Comparison of ENCODE assay signal across 11 cellular contexts in the genomic region with DNA sequence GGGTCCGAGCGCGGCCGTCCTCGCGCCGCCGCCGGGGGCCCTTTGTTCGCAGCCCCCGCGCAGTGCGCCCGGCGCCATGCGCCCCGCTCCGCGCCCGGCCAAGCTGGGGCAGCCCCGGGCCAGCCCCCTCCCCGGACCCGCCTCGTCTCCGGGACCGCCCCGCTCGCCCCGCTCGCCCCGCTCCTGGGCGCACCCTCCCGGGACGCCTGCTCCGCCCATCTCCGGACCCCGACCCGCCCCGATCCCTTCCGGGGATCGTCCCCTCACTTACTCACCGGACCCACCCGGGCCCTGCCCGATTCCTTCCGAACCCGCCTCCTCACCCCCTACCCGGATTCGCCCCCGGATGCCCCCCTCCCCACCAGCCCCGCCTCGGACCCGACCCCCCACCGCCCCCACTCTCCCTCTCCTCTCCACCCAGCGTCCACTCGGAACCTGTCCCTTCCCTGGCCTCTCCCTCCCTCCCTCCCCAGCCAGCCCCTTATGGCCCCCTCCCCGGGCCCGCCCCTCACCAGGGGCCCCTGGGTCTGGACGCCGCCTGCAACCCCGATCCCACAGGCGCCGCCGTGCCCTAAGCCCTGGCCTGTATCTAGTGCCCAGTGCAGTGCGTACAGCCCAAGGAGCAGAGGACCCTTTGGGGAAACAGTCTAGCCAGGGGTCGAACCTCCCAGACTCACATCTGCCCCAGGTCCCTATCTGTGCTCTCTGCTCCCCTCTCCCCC. TPM values are rescaled to one million over a fixed set of nuclear protein-coding genes. Genes with fewer than 3 reads are reported as not detected.
DNase-seq lines count a peak whose midpoint lies in the region; TF ChIP-seq lines count a peak whose summit lies in the region.
"Had no signal": no experiment of that assay in that cellular context is flagged by ENCODE, and none has a peak within 500 bp of the region (broad histone marks: within the 10 kb centered on the region; RNA-seq: fewer than 3 reads in every experiment).

Gene CPAMD8 (minus strand): TSS at position 105 of the 722 bp plus-strand sequence. CDS start 168 bp downstream, outside the sequence.

- H3K27ac Mint-ChIP-seq in activated CD4-positive, alpha-beta memory T cell treated with anti-CD3 and anti-CD28 coated beads for 36 hours, result no peak within 1 kb of the TSS
- H3K27ac Mint-ChIP-seq in activated CD4-positive, alpha-beta memory T cell treated with anti-CD3 and anti-CD28 coated beads, Interleukin-2, amount 10 ng/mL, durations not matched to agents 7 days and 5 days, result no peak within 1 kb of the TSS
- H3K27ac Mint-ChIP-seq in mesothelial cell of epicardium (peak within 1 kb of the TSS; percentile 10), type B pancreatic cell (peak within 1 kb of the TSS; percentile 78)

- POLR2A ChIA-PET in activated CD4-positive, alpha-beta memory T cell treated with anti-CD3 and anti-CD28 coated beads for 36 hours (lab: Charles Lee), result no interaction called here
- POLR2A ChIA-PET in activated CD4-positive, alpha-beta memory T cell treated with anti-CD3 and anti-CD28 coated beads, Interleukin-2, amount 10 ng/mL, durations not matched to agents 7 days and 5 days (lab: Charles Lee), result no interaction called here

- peak within 1 kb of the TSS; percentile 44 for H3K4me3 ChIP-seq in effector memory CD4-positive, alpha-beta T cell (ENCODE audit: insufficient read depth, low read depth, low read length, poor library complexity, severe bottlenecking)

- CTCF ChIA-PET in activated CD4-positive, alpha-beta memory T cell treated with anti-CD3 and anti-CD28 coated beads for 36 hours (lab: Charles Lee), result no interaction called here
- CTCF ChIA-PET in activated CD4-positive, alpha-beta memory T cell treated with anti-CD3 and anti-CD28 coated beads, Interleukin-2, amount 10 ng/mL, durations not matched to agents 7 days and 5 days (lab: Charles Lee), result no interaction called here

- no peak within 1 kb of the TSS for H3K27ac ChIP-seq in effector memory CD4-positive, alpha-beta T cell (ENCODE audit: insufficient read depth, low read length, poor library complexity, severe bottlenecking)
- H3K27ac ChIP-seq: foreskin keratinocyte had no signal

- TF ChIP-seq CTCF in mesothelial cell of epicardium (IDR thresholded peaks at IDR 0.05; ENCODE audit: unreplicated experiment) (no peak), type B pancreatic cell (conservative IDR thresholded peaks at IDR 0.05) (no peak)

- H3K36me3 Mint-ChIP-seq in activated CD4-positive, alpha-beta memory T cell treated with anti-CD3 and anti-CD28 coated beads for 36 hours, result peaks cover 9% of the 10 kb centered on the region
- H3K36me3 Mint-ChIP-seq in activated CD4-positive, alpha-beta memory T cell treated with anti-CD3 and anti-CD28 coated beads, Interleukin-2, amount 10 ng/mL, durations not matched to agents 7 days and 5 days (ENCODE audit: low read depth), result peaks cover 3% of the 10 kb centered on the region
- H3K36me3 Mint-ChIP-seq in mesothelial cell of epicardium (peaks cover 14% of the 10 kb centered on the region), type B pancreatic cell (peaks cover 24% of the 10 kb centered on the region)

- intact Hi-C loops in activated CD4-positive, alpha-beta memory T cell treated with anti-CD3 and anti-CD28 coated beads for 36 hours (cut with micrococcal nuclease), result no loop called here

- peaks cover 7% of the 10 kb centered on the region for H3K4me1 ChIP-seq in effector memory CD4-positive, alpha-beta T cell (ENCODE audit: control insufficient read depth, insufficient read depth, low read length, poor library complexity, severe bottlenecking)
- H3K4me1 ChIP-seq: foreskin keratinocyte had no signal

- H3K36me3 ChIP-seq in effector memory CD4-positive, alpha-beta T cell (ENCODE audit: control insufficient read depth, insufficient read depth, low read length), result no peaks in the 10 kb centered on the region

- H3K4me1 Mint-ChIP-seq in activated CD4-positive, alpha-beta memory T cell treated with anti-CD3 and anti-CD28 coated beads for 36 hours (ENCODE audit: low read depth), result peaks cover 6% of the 10 kb centered on the region
- H3K4me1 Mint-ChIP-seq in activated CD4-positive, alpha-beta memory T cell treated with anti-CD3 and anti-CD28 coated beads, Interleukin-2, amount 10 ng/mL, durations not matched to agents 7 days and 5 days, result peaks cover 5% of the 10 kb centered on the region
- H3K4me1 Mint-ChIP-seq in mesothelial cell of epicardium (peaks cover 13% of the 10 kb centered on the region), type B pancreatic cell (ENCODE audit: unreplicated experiment) (peaks cover 15% of the 10 kb centered on the region)

- H3K9me3 ChIP-seq in effector memory CD4-positive, alpha-beta T cell (ENCODE audit: control insufficient read depth, low read length), result no peaks in the 10 kb centered on the region

- DNase-seq in activated CD4-positive, alpha-beta memory T cell treated with anti-CD3 and anti-CD28 coated beads for 36 hours, result no peak
- DNase-seq in activated CD4-positive, alpha-beta memory T cell treated with anti-CD3 and anti-CD28 coated beads, Interleukin-2, amount 10 ng/mL, durations not matched to agents 7 days and 5 days, result no peak
- no peak for DNase-seq in effector memory CD4-positive, alpha-beta T cell
- DNase-seq in mesothelial cell of epicardium (ENCODE audit: low spot score in 2 of 2, unreplicated experiment in 2 of 2) (no peak), type B pancreatic cell (ENCODE audit: extremely low spot score, unreplicated experiment) (no peak), HPDE6-E6E7 (ENCODE audit: extremely low spot score) (no peak), occipital lobe (lab: John Stamatoyannopoulos, UW) (no peak), NCI-H524 treated with DMSO at 0.1 percent for 48 hours (lab: John Stamatoyannopoulos, UW) (no peak)
- DNase-seq: ACHN, foreskin keratinocyte, NCI-H2029 had no signal

- H3K27me3 Mint-ChIP-seq in activated CD4-positive, alpha-beta memory T cell treated with anti-CD3 and anti-CD28 coated beads for 36 hours, result peaks cover 42% of the 10 kb centered on the region
- H3K27me3 Mint-ChIP-seq in activated CD4-positive, alpha-beta memory T cell treated with anti-CD3 and anti-CD28 coated beads, Interleukin-2, amount 10 ng/mL, durations not matched to agents 7 days and 5 days, result peaks cover 48% of the 10 kb centered on the region
- H3K27me3 Mint-ChIP-seq in mesothelial cell of epicardium (ENCODE audit: low read depth) (peaks cover 33% of the 10 kb centered on the region), type B pancreatic cell (peaks cover 23% of the 10 kb centered on the region)

- H3K9me3 Mint-ChIP-seq in activated CD4-positive, alpha-beta memory T cell treated with anti-CD3 and anti-CD28 coated beads for 36 hours, result peaks cover 18% of the 10 kb centered on the region
- H3K9me3 Mint-ChIP-seq in activated CD4-positive, alpha-beta memory T cell treated with anti-CD3 and anti-CD28 coated beads, Interleukin-2, amount 10 ng/mL, durations not matched to agents 7 days and 5 days, result peaks cover 16% of the 10 kb centered on the region
- peaks cover 16% of the 10 kb centered on the region for H3K9me3 Mint-ChIP-seq in mesothelial cell of epicardium
- H3K9me3 Mint-ChIP-seq in type B pancreatic cell, result peaks cover 11% of the 10 kb centered on the region

- H3K27me3 ChIP-seq in effector memory CD4-positive, alpha-beta T cell (replicated peaks; ENCODE audit: control insufficient read depth, insufficient read depth, low read length, poor library complexity, severe bottlenecking), result peaks cover 10% of the 10 kb centered on the region

- peak within 1 kb of the TSS; percentile 31 for H3K4me3 Mint-ChIP-seq in activated CD4-positive, alpha-beta memory T cell treated with anti-CD3 and anti-CD28 coated beads for 36 hours
- H3K4me3 Mint-ChIP-seq in activated CD4-positive, alpha-beta memory T cell treated with anti-CD3 and anti-CD28 coated beads, Interleukin-2, amount 10 ng/mL, durations not matched to agents 7 days and 5 days, result no peak within 1 kb of the TSS
- H3K4me3 Mint-ChIP-seq in mesothelial cell of epicardium (peak within 1 kb of the TSS; percentile 76), type B pancreatic cell (peak within 1 kb of the TSS; percentile 89)

RNA-seq across cellular contexts. Expression of gene CPAMD8, which starts in this region (rescaled TPM):
- total RNA-seq in activated CD4-positive, alpha-beta memory T cell treated with anti-CD3 and anti-CD28 coated beads for 36 hours, result under 1 TPM; 0.31 to 0.88 TPM
- 1 to 10 TPM; 1.2 to 1.4 TPM for total RNA-seq in activated CD4-positive, alpha-beta memory T cell treated with anti-CD3 and anti-CD28 coated beads, Interleukin-2, amount 10 ng/mL, durations not matched to agents 7 days and 5 days
- total RNA-seq in mesothelial cell of epicardium, result 38.8 to 43.0 TPM (median 40.9 TPM) in 3 replicates
- 27.6 and 42.9 TPM in 2 replicates for total RNA-seq in type B pancreatic cell (ENCODE audit: low replicate concordance)
- total RNA-seq in occipital lobe, result 7.8 TPM

Comparison
In these comparisons a context has a peak if more than half of its experiments do, and no peak if none do; other contexts are left out.
1. H3K27ac Mint-ChIP-seq: peak in mesothelial cell of epicardium (single experiment) and type B pancreatic cell (single experiment); none in activated CD4-positive, alpha-beta memory T cell treated with anti-CD3 and anti-CD28 coated beads for 36 hours (single experiment) and activated CD4-positive, alpha-beta memory T cell treated with anti-CD3 and anti-CD28 coated beads, Interleukin-2, amount 10 ng/mL, durations not matched to agents 7 days and 5 days (single experiment).